21 cellular contexts compared by ENCODE assay signal in genomic region chr12:24845615-24846014, GRCh38.
"Had no signal": no experiment of that assay in that cellular context is flagged by ENCODE, and none has a peak within 500 bp of the region (broad histone marks: within the 10 kb centered on the region; RNA-seq: fewer than 3 reads in every experiment).

No MANE protein-coding gene starts in this region.

- H3K36me3 ChIP-seq: thoracic aorta had no signal

- ATAC-seq: activated CD8-positive, alpha-beta memory T cell treated with anti-CD3 and anti-CD28 coated beads, Interleukin-2, amount 10 ng/mL, durations not matched to agents 7 days and 5 days; activated T-helper 17 cell treated with anti-CD3 and anti-CD28 coated beads, Interleukin-2, amount 50 U/mL, for 72 hours; body of pancreas; esophagus mucosa; left lobe of liver; natural killer cell treated with Interleukin-12 subunit alpha and Interleukin-12 subunit beta and Interleukin-15 and Interleukin-18, amount 100 ng/mL, for 72 hours; stimulated activated naive B cell treated with anti-CD40 and anti-IgM and Interleukin-4, amounts not matched to agents 10 μg/mL and 1 μg/mL and 100 μg/mL, for 72 hours; T-cell; upper lobe of right lung had no signal

- H3K27ac ChIP-seq: body of pancreas, coronary artery, thoracic aorta, upper lobe of right lung had no signal

- DNase-seq: activated B cell treated with CpG ODN at 0.5 μM for 24 hours; activated CD4-positive, alpha-beta memory T cell treated with anti-CD3 and anti-CD28 coated beads, Interleukin-2, amount 10 ng/mL, durations not matched to agents 7 days and 5 days; activated CD4-positive, alpha-beta T cell treated with anti-CD3 and anti-CD28 coated beads for 48 hours; activated CD8-positive, alpha-beta memory T cell treated with anti-CD3 and anti-CD28 coated beads, Interleukin-2, amount 10 ng/mL, durations not matched to agents 7 days and 5 days; activated naive CD4-positive, alpha-beta T cell treated with Interleukin-2 at 50 U/mL for 16 hours; activated naive CD8-positive, alpha-beta T cell treated with anti-CD3 and anti-CD28 coated beads, Interleukin-2, amount 10 ng/mL, durations not matched to agents 7 days and 5 days; activated T-cell treated with anti-CD3 and anti-CD28 coated beads, Interleukin-2, amount 50 U/mL, for 1 hour; hippocampal formation; kidney; posterior cingulate gyrus; stimulated activated naive B cell treated with anti-CD40 and anti-IgM and Interleukin-4, amounts not matched to agents 10 μg/mL and 1 μg/mL and 100 μg/mL, for 72 hours; T-cell; upper lobe of right lung had no signal

- H3K9me3 ChIP-seq: body of pancreas, thoracic aorta, upper lobe of right lung had no signal

- H3K4me1 ChIP-seq: upper lobe of right lung had no signal

- H3K4me3 ChIP-seq: body of pancreas, coronary artery, lung, thoracic aorta, upper lobe of right lung had no signal

- H3K27me3 ChIP-seq: body of pancreas, upper lobe of right lung had no signal
